ENCODE assay signal across 8 cellular contexts in the genomic region with DNA sequence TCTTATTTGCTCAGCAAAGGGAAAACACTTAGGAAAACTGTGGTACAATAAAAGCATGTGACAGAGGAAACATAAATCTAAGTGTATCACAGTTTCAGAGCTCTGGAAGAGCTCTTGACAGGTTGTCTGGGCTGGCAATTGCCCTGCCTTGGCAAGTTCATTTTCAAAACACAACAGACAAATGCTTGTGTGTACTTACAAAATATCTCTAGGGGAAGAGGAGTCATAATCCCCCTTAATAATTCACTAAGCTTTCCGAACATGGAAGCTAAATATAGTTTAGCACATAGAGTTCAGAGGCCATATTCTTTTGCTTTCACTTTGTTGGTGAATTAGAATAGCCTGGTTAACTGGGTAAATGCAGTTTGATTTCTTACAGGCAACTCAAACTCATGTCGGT.
DNase-seq lines count a peak whose midpoint lies in the region; ATAC-seq, FAIRE-seq and TF ChIP-seq lines count a peak whose summit lies in the region.

No MANE protein-coding gene starts in this region.

- POLR2A ChIA-PET in T-cell (lab: Charles Lee) (no interaction called here), RWPE1 (lab: Yijun Ruan, JAX; ENCODE audit: low non-redundant PET) (no interaction called here)

- CTCF ChIA-PET in T-cell (lab: Charles Lee) (interaction anchor here in 1 of 2 donors (1.3 kb wide), 1 partner anchor 257 kb away, joined by 4 read pairs; no protein-coding TSS in a partner anchor), RWPE1 (lab: Yijun Ruan, JAX) (no interaction called here)

- ATAC-seq in GM21381 (IDR thresholded peaks at IDR 0.05; ENCODE audit: unreplicated experiment) (peak; percentile 71), T-cell (replicated peaks in 1 of 4) (peak in 2 of 4 experiments; percentile 40 to 52), left colon (peak; percentile 80), HG02623 (IDR thresholded peaks at IDR 0.05; ENCODE audit: unreplicated experiment) (no peak)

- H3K36me3 Mint-ChIP-seq in T-cell, result peaks cover 8% of the 10 kb centered on the region

- peaks cover 17 to 27% (median 18%) of the 10 kb centered on the region in 3 donors for H3K4me1 Mint-ChIP-seq in T-cell

- no peak for FAIRE-seq in urothelium cell line (lab: Jason Lieb, UNC)

- H3K27me3 Mint-ChIP-seq in T-cell, result no peaks in the 10 kb centered on the region

- peak overlapping the region; percentile 66 to 74 (median 69) for H3K4me3 Mint-ChIP-seq in T-cell

- H3K9me3 Mint-ChIP-seq in T-cell, result peaks cover 2 to 5% (median 4%) of the 10 kb centered on the region in 3 donors

- H3K27ac ChIP-seq in RWPE1, result no peak overlapping the region

- in situ Hi-C loops in ACHN (cut with HindIII; ENCODE audit: low pct_ligation_motif_present, low pct_unique_long_range_greater_than_20kb, low sequenced_read_pairs), result no loop called here

- intact Hi-C loops in left colon (cut with DNase I, micrococcal nuclease), result no loop called here

- H3K27ac Mint-ChIP-seq in T-cell, result peak overlapping the region; percentile 28 to 79

- no peak for TF ChIP-seq CTCF in RWPE1 (conservative IDR thresholded peaks at IDR 0.05; ENCODE audit: low read depth)

- DNase-seq in ACHN (peak; percentile 33), T-cell (no peak), left colon (no peak), urothelium cell line (ENCODE audit: low spot score) (no peak), cerebellar cortex (ENCODE audit: low spot score) (no peak), RWPE1 (ENCODE audit: low spot score) (no peak)
